Comparison of ENCODE assay signal across 9 cellular contexts in genomic region chr2:10407841-10408648, GRCh38. TPM values are rescaled to one million over a fixed set of nuclear protein-coding genes. Genes with fewer than 3 reads are reported as not detected.
DNase-seq lines count a peak whose midpoint lies in the region; ATAC-seq and TF ChIP-seq lines count a peak whose summit lies in the region.
"Had no signal": no experiment of that assay in that cellular context is flagged by ENCODE, and none has a peak within 500 bp of the region (broad histone marks: within the 10 kb centered on the region; RNA-seq: fewer than 3 reads in every experiment).

No MANE protein-coding gene starts in this region.

- TF ChIP-seq CTCF in MM.1S (IDR thresholded peaks at IDR 0.05; ENCODE audit: low read length) (no peak), thyroid gland (IDR thresholded peaks at IDR 0.05) (peak in 1 of 6 experiments; percentile 9)

- no peaks in the 10 kb centered on the region for H3K27me3 Mint-ChIP-seq in naive thymus-derived CD4-positive, alpha-beta T cell

- no peaks in the 10 kb centered on the region for H3K9me3 Mint-ChIP-seq in naive thymus-derived CD4-positive, alpha-beta T cell

- intact Hi-C loops in naive thymus-derived CD4-positive, alpha-beta T cell (cut with micrococcal nuclease) = loop anchor here in 1 of 2 donors (5.0 kb wide), 1 partner anchor 266 kb away; no protein-coding TSS in a partner anchor
- intact Hi-C loops in thyroid gland (cut with DNase I) = loop anchor here (5.0 kb wide), 2 partner anchors 106 to 121 kb away; partner anchors contain the start of gene HPCAL1

- POLR2A ChIA-PET in naive thymus-derived CD4-positive, alpha-beta T cell (lab: Charles Lee) = interaction anchor here (0.9 to 5.4 kb wide), 11 partner anchors 25 to 138 kb away, joined by 3 to 65 read pairs (median 6); partner anchors contain the start of genes HPCAL1 and ODC1

- H3K9ac ChIP-seq in MM.1S (ENCODE audit: low read length) (peak overlapping the region; percentile 63), duodenal mucosa (ENCODE audit: low read depth in 1 of 2, low read length in 2 of 2) (peak overlapping the region; percentile 28 to 50)

- 45 to 46% methylated on average over 11 of the region's 11 CpGs for WGBS in thyroid gland, 2 donors

- TF ChIP-seq POLR2A in thyroid gland (IDR thresholded peaks at IDR 0.05) = no peak

- H3K27me3 ChIP-seq in MM.1S (replicated peaks; ENCODE audit: insufficient read depth, low read length) (no peaks in the 10 kb centered on the region), duodenal mucosa (ENCODE audit: control insufficient read depth in 1 of 2, insufficient read depth in 2 of 2, low read length in 2 of 2) (no peaks in the 10 kb centered on the region), thyroid gland (no peaks in the 10 kb centered on the region)
- H3K27me3 ChIP-seq in naive thymus-derived CD4-positive, alpha-beta T cell (ENCODE audit: control insufficient read depth in 2 of 2, insufficient read depth in 2 of 2, low read length in 2 of 2) = no peaks in the 10 kb centered on the region

- peaks cover 0 to 12% (median 4%) of the 10 kb centered on the region in 5 donors for H3K36me3 Mint-ChIP-seq in naive thymus-derived CD4-positive, alpha-beta T cell

- H3K4me3 ChIP-seq in MM.1S (ENCODE audit: low read length) = peak overlapping the region; percentile 57
- peak overlapping the region; percentile 4 to 13 for H3K4me3 ChIP-seq in duodenal mucosa (ENCODE audit: low read depth in 1 of 2, low read length in 2 of 2)
- H3K4me3 ChIP-seq in naive thymus-derived CD4-positive, alpha-beta T cell (ENCODE audit: low read length) = peak overlapping the region; percentile 35
- H3K4me3 ChIP-seq in thyroid gland (replicated peaks in 1 of 3) = no peak overlapping the region
- H3K4me3 ChIP-seq: SK-N-MC had no signal

- DNase-seq in DMS53 (lab: John Stamatoyannopoulos, UW) (peak; percentile 91), MM.1S (peak; percentile 81), thyroid gland (peak; percentile 90 to 92)
- DNase-seq in activated CD4-positive, alpha-beta T cell treated with anti-CD3 and anti-CD28 coated beads for 4 hours = peak; percentile 58 to 66
- peak in 7 of 9 donors; percentile 24 to 66 (median 38) for DNase-seq in naive thymus-derived CD4-positive, alpha-beta T cell

- no peaks in the 10 kb centered on the region for H3K9me2 ChIP-seq in MM.1S (replicated peaks; ENCODE audit: insufficient read depth, low read length)

- H3K36me3 ChIP-seq in MM.1S (replicated peaks; ENCODE audit: insufficient read depth, low read length) (no peaks in the 10 kb centered on the region), duodenal mucosa (ENCODE audit: control insufficient read depth in 1 of 2, insufficient read depth in 2 of 2, low read length in 2 of 2) (peaks cover 0 to 25% of the 10 kb centered on the region in 2 donors), thyroid gland (no peaks in the 10 kb centered on the region)
- H3K36me3 ChIP-seq in naive thymus-derived CD4-positive, alpha-beta T cell (ENCODE audit: control insufficient read depth in 2 of 3, insufficient read depth in 3 of 3, low read length in 3 of 3) = peaks cover 0 to 45% (median 0%) of the 10 kb centered on the region in 3 experiments

- H3K4me1 Mint-ChIP-seq in naive thymus-derived CD4-positive, alpha-beta T cell = peaks cover 29 to 56% (median 46%) of the 10 kb centered on the region in 7 donors

- no peaks in the 10 kb centered on the region for H3K9me3 ChIP-seq in MM.1S (replicated peaks; ENCODE audit: insufficient read depth, low read length)
- H3K9me3 ChIP-seq in duodenal mucosa (ENCODE audit: control insufficient read depth in 1 of 2, low read length in 2 of 2) = no peaks in the 10 kb centered on the region
- no peaks in the 10 kb centered on the region for H3K9me3 ChIP-seq in naive thymus-derived CD4-positive, alpha-beta T cell (ENCODE audit: control insufficient read depth in 2 of 3, low read length in 3 of 3)
- H3K9me3 ChIP-seq in thyroid gland = no peaks in the 10 kb centered on the region

- H3K4me1 ChIP-seq in MM.1S (ENCODE audit: low read length) (peaks cover 51% of the 10 kb centered on the region), duodenal mucosa (ENCODE audit: control insufficient read depth in 1 of 2, insufficient read depth in 2 of 2, low read length in 2 of 2) (peaks cover 33 to 37% of the 10 kb centered on the region in 2 donors), thyroid gland (peaks cover 24 to 58% of the 10 kb centered on the region in 2 donors)
- peaks cover 29 to 39% of the 10 kb centered on the region in 2 donors for H3K4me1 ChIP-seq in naive thymus-derived CD4-positive, alpha-beta T cell (ENCODE audit: control insufficient read depth in 2 of 2, insufficient read depth in 2 of 2, low read length in 2 of 2)

- peak overlapping the region; percentile 90 for H3K4me2 ChIP-seq in MM.1S (ENCODE audit: low read depth, low read length)

- H3K27ac ChIP-seq in MM.1S (ENCODE audit: low read length) (peak overlapping the region; percentile 92), duodenal mucosa (ENCODE audit: low read depth, low read length) (peak overlapping the region; percentile 53), thyroid gland (peak overlapping the region; percentile 40 to 88 (median 61))
- peak overlapping the region; percentile 33 for H3K27ac ChIP-seq in naive thymus-derived CD4-positive, alpha-beta T cell (ENCODE audit: low read depth, low read length)
- H3K27ac ChIP-seq: SK-N-MC had no signal

- no peaks in the 10 kb centered on the region for H4K20me1 ChIP-seq in MM.1S (ENCODE audit: insufficient read depth, low read length)

- peak; percentile 45 for ATAC-seq in GM21737 (IDR thresholded peaks at IDR 0.05; ENCODE audit: unreplicated experiment)
- peak; percentile 65 for ATAC-seq in naive thymus-derived CD4-positive, alpha-beta T cell
- no peak for ATAC-seq in GM18517 (IDR thresholded peaks at IDR 0.05; ENCODE audit: unreplicated experiment)

- peaks cover 58% of the 10 kb centered on the region for H3K79me2 ChIP-seq in MM.1S (ENCODE audit: low read length)

- 0 out of 2 replicates have a peak overlapping the region, but pooled peaks have one; percentile 29 for H2AFZ ChIP-seq in MM.1S (ENCODE audit: low read length)

- peak overlapping the region; percentile 64 to 89 (median 78) for H3K4me3 Mint-ChIP-seq in naive thymus-derived CD4-positive, alpha-beta T cell

- peak overlapping the region; percentile 66 to 96 (median 86) for H3K27ac Mint-ChIP-seq in naive thymus-derived CD4-positive, alpha-beta T cell

- CTCF ChIA-PET in naive thymus-derived CD4-positive, alpha-beta T cell (lab: Charles Lee) = interaction anchor here (0.5 to 7.5 kb wide), 31 partner anchors 12 to 336 kb away, joined by 3 to 93 read pairs (median 8); partner anchors contain the start of genes HPCAL1, ODC1 and RRM2

- H3F3A ChIP-seq in MM.1S (ENCODE audit: insufficient read depth, low read length) = peaks cover 35% of the 10 kb centered on the region

RNA-seq across cellular contexts. Expression of gene ODC1, which starts 40.1 kb away (rescaled TPM):
- total RNA-seq in naive thymus-derived CD4-positive, alpha-beta T cell = 10 to 100 TPM; 32.7 to 88.2 (median 52.4) TPM
- 10 to 100 TPM; 48.3 to 66.5 TPM for polyA plus RNA-seq in naive thymus-derived CD4-positive, alpha-beta T cell
- total RNA-seq in thyroid gland = 100 to 1,000 TPM in 1 of 4 donors, 10 to 100 TPM in 3; 72.0 to 126 (median 84.9) TPM

Comparison
In these comparisons a context has a peak if more than half of its experiments do, and no peak if none do; other contexts are left out.
1. DNase-seq: peak in every context shown above with its lines; median percentile 91 in DMS53; 91 in thyroid gland; 81 in MM.1S; 62 in activated CD4-positive, alpha-beta T cell treated with anti-CD3 and anti-CD28 coated beads for 4 hours; 38 in naive thymus-derived CD4-positive, alpha-beta T cell.
2. H3K27ac ChIP-seq: peak in every context shown above with its lines; median percentile 92 in MM.1S; 61 in thyroid gland; 53 in duodenal mucosa; 33 in naive thymus-derived CD4-positive, alpha-beta T cell.
3. H3K4me3 ChIP-seq: peak in MM.1S (single experiment), duodenal mucosa (2 of 2) and naive thymus-derived CD4-positive, alpha-beta T cell (single experiment); none in thyroid gland (0 of 3).